Comparison of ENCODE assay signal across 8 cellular contexts in the genomic region with DNA sequence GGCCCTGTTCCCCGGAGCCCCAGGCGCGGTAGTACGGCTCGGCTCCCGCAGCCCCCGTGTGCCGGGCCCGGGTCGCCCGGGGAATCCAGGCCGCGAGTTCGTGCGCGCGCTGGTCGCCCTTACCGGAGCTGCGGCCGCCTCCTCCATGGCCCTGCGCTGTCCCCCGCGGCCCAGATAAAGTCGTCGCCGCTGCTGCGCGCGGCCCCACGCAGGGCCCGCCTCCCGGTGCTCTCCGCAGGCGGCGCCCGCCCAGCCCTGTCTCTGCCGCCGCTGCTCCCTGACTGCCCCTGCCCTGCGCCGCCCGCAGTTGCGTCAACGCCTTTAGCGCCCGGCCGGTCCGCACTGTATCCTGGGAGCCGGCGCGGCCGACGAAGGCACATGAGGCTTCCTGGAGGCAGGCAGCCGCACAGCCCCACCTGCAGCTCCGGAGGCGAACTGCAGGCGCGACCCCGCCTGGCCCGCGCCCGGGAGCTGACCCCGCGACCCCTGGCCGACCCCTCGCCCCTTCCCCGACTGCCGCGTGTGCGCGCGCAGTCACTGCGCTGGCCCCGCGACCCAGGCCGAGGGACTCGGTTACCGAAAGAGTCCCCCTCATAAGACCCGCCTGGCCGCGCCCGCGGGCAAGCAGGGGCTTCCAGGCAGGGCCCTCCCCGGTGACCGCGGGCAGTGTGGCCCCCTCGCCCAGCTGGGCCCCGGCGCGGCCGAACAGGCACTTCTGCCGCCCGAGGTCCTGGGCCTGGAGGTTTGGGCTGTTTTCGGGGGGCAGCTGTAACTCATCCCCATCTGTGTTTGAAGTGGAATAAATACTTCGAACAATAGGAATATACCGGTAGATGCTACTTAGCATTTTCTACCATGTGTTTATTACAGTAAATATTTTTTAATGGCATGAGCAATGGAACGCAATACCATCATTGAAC.
DNase-seq lines count a peak whose midpoint lies in the region; ATAC-seq and TF ChIP-seq lines count a peak whose summit lies in the region.

No MANE protein-coding gene starts in this region.

- TF ChIP-seq RAD21 in Ishikawa (IDR thresholded peaks at IDR 0.05; ENCODE audit: low read depth), result no peak

- no peaks in the 10 kb centered on the region for H3K27me3 ChIP-seq in muscle layer of duodenum (ENCODE audit: low read depth, low read length)

- H3K4me1 Mint-ChIP-seq in activated T-cell treated with anti-CD3 and anti-CD28 coated beads, Interleukin-2, amount 50 U/mL, for 24 hours (ENCODE audit: low read depth), result peaks cover 46% of the 10 kb centered on the region

- H3K4me3 Mint-ChIP-seq in activated T-cell treated with anti-CD3 and anti-CD28 coated beads, Interleukin-2, amount 50 U/mL, for 24 hours, result peak overlapping the region; percentile 83

- peaks cover 10% of the 10 kb centered on the region for H3K27me3 Mint-ChIP-seq in activated T-cell treated with anti-CD3 and anti-CD28 coated beads, Interleukin-2, amount 50 U/mL, for 24 hours

- peaks cover 6 to 21% of the 10 kb centered on the region in 2 donors for H3K4me1 ChIP-seq in muscle layer of duodenum (ENCODE audit: control insufficient read depth in 1 of 2, insufficient read depth in 2 of 2, low read length in 2 of 2)

- DNase-seq in DMS53 treated with DMSO at 0.1 percent for 48 hours (lab: John Stamatoyannopoulos, UW; ENCODE audit: unreplicated experiment) (peak; percentile 88), OCI-M2 (lab: John Stamatoyannopoulos, UW; ENCODE audit: unreplicated experiment) (peak; percentile 83)
- DNase-seq in activated T-cell treated with anti-CD3 and anti-CD28 coated beads, Interleukin-2, amount 50 U/mL, for 24 hours, result peak; percentile 94
- peak; percentile 79 for DNase-seq in stimulated activated CD8-positive, alpha-beta memory T cell treated with anti-CD3 and anti-CD28 coated beads, Interleukin-7, amount 100 ng/mL, for 24 hours (ENCODE audit: low read depth)

- H3K36me3 Mint-ChIP-seq in activated T-cell treated with anti-CD3 and anti-CD28 coated beads, Interleukin-2, amount 50 U/mL, for 24 hours (ENCODE audit: low read depth), result peaks cover 38% of the 10 kb centered on the region

- peak overlapping the region; percentile 84 to 88 for H3K4me3 ChIP-seq in muscle layer of duodenum (ENCODE audit: low read depth in 1 of 2, low read length in 2 of 2)

- H3K9me3 ChIP-seq in muscle layer of duodenum (ENCODE audit: control insufficient read depth in 1 of 2, low read length in 2 of 2), result no peaks in the 10 kb centered on the region

- no peak; the same call in 1 of the 2 replicates for TF ChIP-seq EP300 in Ishikawa (IDR thresholded peaks at IDR 0.05; ENCODE audit: borderline replicate concordance)

- H3K27ac ChIP-seq in muscle layer of duodenum (ENCODE audit: low read length), result peak overlapping the region; percentile 6

- ATAC-seq in GM21619 (IDR thresholded peaks at IDR 0.05; ENCODE audit: unreplicated experiment) (peak; percentile 89), esophagus mucosa (peak; percentile 98)

- H3K36me3 ChIP-seq in muscle layer of duodenum (ENCODE audit: control insufficient read depth in 1 of 2, insufficient read depth in 2 of 2, low read length in 2 of 2), result peaks cover 9 to 16% of the 10 kb centered on the region in 2 donors

- H3K27ac Mint-ChIP-seq in activated T-cell treated with anti-CD3 and anti-CD28 coated beads, Interleukin-2, amount 50 U/mL, for 24 hours, result peak overlapping the region; percentile 86

- H3K9me3 Mint-ChIP-seq in activated T-cell treated with anti-CD3 and anti-CD28 coated beads, Interleukin-2, amount 50 U/mL, for 24 hours, result no peaks in the 10 kb centered on the region

TF ChIP-seq in Ishikawa, 13 proteins besides CTCF, POLR2A, EP300 and RAD21:
- TF ChIP-seq, protein P1, sequence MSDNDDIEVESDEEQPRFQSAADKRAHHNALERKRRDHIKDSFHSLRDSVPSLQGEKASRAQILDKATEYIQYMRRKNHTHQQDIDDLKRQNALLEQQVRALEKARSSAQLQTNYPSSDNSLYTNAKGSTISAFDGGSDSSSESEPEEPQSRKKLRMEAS (IDR thresholded peaks at IDR 0.05), result peak; percentile 89
- TF ChIP-seq ZBTB7A (IDR thresholded peaks at IDR 0.05; ENCODE audit: low read depth) (peak; percentile 100), NFIC (IDR thresholded peaks at IDR 0.05) (no peak), CEBPB (IDR thresholded peaks at IDR 0.05) (peak; percentile 74; the same call in 1 of the 2 replicates), TEAD4 (IDR thresholded peaks at IDR 0.05) (no peak), TCF12 (IDR thresholded peaks at IDR 0.05; ENCODE audit: low read depth) (peak; percentile 66; the same call in 1 of the 2 replicates), YY1 (IDR thresholded peaks at IDR 0.05; ENCODE audit: low read depth) (peak; percentile 67), TAF1 (IDR thresholded peaks at IDR 0.05; ENCODE audit: low read depth) (peak; percentile 77; the same call in 1 of the 2 replicates)
- TF ChIP-seq, protein P2, sequence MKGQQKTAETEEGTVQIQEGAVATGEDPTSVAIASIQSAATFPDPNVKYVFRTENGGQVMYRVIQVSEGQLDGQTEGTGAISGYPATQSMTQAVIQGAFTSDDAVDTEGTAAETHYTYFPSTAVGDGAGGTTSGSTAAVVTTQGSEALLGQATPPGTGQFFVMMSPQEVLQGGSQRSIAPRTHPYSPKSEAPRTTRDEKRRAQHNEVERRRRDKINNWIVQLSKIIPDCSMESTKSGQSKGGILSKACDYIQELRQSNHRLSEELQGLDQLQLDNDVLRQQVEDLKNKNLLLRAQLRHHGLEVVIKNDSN (IDR thresholded peaks at IDR 0.05), result peak; percentile 68
TF ChIP-seq in Ishikawa: peak in this region for 7.

Comparison
In these comparisons a context has a peak if more than half of its experiments do, and no peak if none do; other contexts are left out.
1. Peak in every context shown above with its lines: DNase-seq, ATAC-seq, H3K4me3 ChIP-seq and H3K27ac ChIP-seq.